In genomic region chr9:78559449-78559885, GRCh38 we compare ENCODE assay signal across 18 cellular contexts.
DNase-seq lines count a peak whose midpoint lies in the region; ATAC-seq and TF ChIP-seq lines count a peak whose summit lies in the region.
"Had no signal": no experiment of that assay in that cellular context is flagged by ENCODE, and none has a peak within 500 bp of the region (broad histone marks: within the 10 kb centered on the region; RNA-seq: fewer than 3 reads in every experiment).

No MANE protein-coding gene starts in this region.

- no peak overlapping the region for H3K9ac ChIP-seq in MM.1S (ENCODE audit: low read length)

- no peak overlapping the region for H3K4me3 ChIP-seq in MM.1S (ENCODE audit: low read length)
- H3K4me3 ChIP-seq: body of pancreas, heart left ventricle, lower lobe of right lung, skin epidermis had no signal

- no peak for TF ChIP-seq CTCF in MM.1S (IDR thresholded peaks at IDR 0.05; ENCODE audit: low read length)

- H3K4me1 ChIP-seq in MM.1S (ENCODE audit: low read length): no peaks in the 10 kb centered on the region
- H3K4me1 ChIP-seq: body of pancreas, heart left ventricle, lower lobe of right lung had no signal

- H4K20me1 ChIP-seq in MM.1S (ENCODE audit: insufficient read depth, low read length): no peaks in the 10 kb centered on the region

- no peak overlapping the region for H3K4me2 ChIP-seq in MM.1S (ENCODE audit: low read depth, low read length)

- H3F3A ChIP-seq in MM.1S (ENCODE audit: insufficient read depth, low read length): no peaks in the 10 kb centered on the region

- no peak overlapping the region for H2AFZ ChIP-seq in MM.1S (ENCODE audit: low read length)

- no peaks in the 10 kb centered on the region for H3K9me2 ChIP-seq in MM.1S (replicated peaks; ENCODE audit: insufficient read depth, low read length)

- no peaks in the 10 kb centered on the region for H3K36me3 ChIP-seq in MM.1S (replicated peaks; ENCODE audit: insufficient read depth, low read length)
- H3K36me3 ChIP-seq: heart left ventricle, lower lobe of right lung had no signal

- no peak for ATAC-seq in GM18861 (IDR thresholded peaks at IDR 0.05; ENCODE audit: unreplicated experiment)
- ATAC-seq in GM21381 (IDR thresholded peaks at IDR 0.05; ENCODE audit: unreplicated experiment): no peak
- ATAC-seq: body of pancreas, heart left ventricle, lower lobe of right lung had no signal

- no peaks in the 10 kb centered on the region for H3K79me2 ChIP-seq in MM.1S (ENCODE audit: low read length)

- H3K9me3 ChIP-seq in MM.1S (replicated peaks; ENCODE audit: insufficient read depth, low read length): no peaks in the 10 kb centered on the region
- H3K9me3 ChIP-seq: body of pancreas, lower lobe of right lung had no signal

- no peaks in the 10 kb centered on the region for H3K27me3 ChIP-seq in MM.1S (replicated peaks; ENCODE audit: insufficient read depth, low read length)
- H3K27me3 ChIP-seq: body of pancreas, heart left ventricle had no signal

- DNase-seq in EH (ENCODE audit: low read depth): peak; percentile 88
- peak; percentile 49 for DNase-seq in LHCN-M2 (ENCODE audit: low read depth)
- DNase-seq in astrocyte of the hippocampus (ENCODE audit: low read depth, low spot score): peak; percentile 31
- peak; percentile 32 for DNase-seq in hepatic stellate cell (ENCODE audit: low spot score)
- DNase-seq in MM.1S: no peak
- DNase-seq in cerebellar cortex (ENCODE audit: low spot score): no peak
- DNase-seq: activated CD4-positive, alpha-beta T cell treated with anti-CD3 and anti-CD28 coated beads, Interleukin-2, amount 10 ng/mL, durations not matched to agents 24 days and 14 days; activated naive CD4-positive, alpha-beta T cell; body of pancreas; heart left ventricle; lower lobe of right lung; NCI-H1436; NCI-H2171 treated with DMSO at 0.1 percent for 48 hours; NCI-H82; stimulated activated CD4-positive, alpha-beta T cell treated with anti-CD3 and anti-CD28 coated beads, Interleukin-4, amount 100 ng/mL, for 1 hour had no signal

- no peak overlapping the region for H3K27ac ChIP-seq in MM.1S (ENCODE audit: low read length)
- H3K27ac ChIP-seq: body of pancreas, heart left ventricle, lower lobe of right lung, skin epidermis had no signal

Comparison
In these comparisons a context has a peak if more than half of its experiments do, and no peak if none do; other contexts are left out.
1. DNase-seq: peak in EH (single experiment), LHCN-M2 (single experiment), astrocyte of the hippocampus (single experiment) and hepatic stellate cell (single experiment); none in MM.1S (single experiment) and cerebellar cortex (single experiment).